1 cellular context compared by ENCODE assay signal in the genomic region with DNA sequence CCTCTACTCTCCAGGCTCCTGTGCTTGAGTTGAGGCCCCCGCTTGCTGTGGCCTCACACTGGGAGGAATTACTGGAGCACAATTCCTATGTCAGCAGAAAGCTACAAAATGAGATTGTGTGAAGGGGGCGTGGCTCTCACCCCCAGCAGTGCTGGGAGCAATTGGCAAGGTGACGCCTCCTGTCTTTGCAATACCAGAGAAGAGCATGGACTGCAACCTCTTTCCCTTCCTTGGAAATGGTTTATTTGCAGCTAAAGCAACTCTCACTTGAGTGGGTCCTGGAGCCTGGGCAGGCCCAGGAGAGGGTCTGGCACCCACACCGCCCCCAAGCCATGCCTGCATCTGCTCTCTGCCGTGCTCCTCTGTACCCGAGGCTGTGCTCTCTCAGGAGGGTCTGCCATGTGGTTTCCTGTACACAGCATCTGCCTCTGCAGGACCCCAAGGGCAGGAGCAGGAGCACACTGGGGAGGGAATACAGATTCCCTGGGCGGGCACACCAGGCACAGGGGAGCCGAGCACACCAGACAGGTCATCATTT.
TF ChIP-seq lines count a peak whose summit lies in the region.

No MANE protein-coding gene starts in this region.

TF ChIP-seq in SK-N-SH treated with all-trans-retinoic acid at 6 μM for 48 hours, 23 proteins besides CTCF, POLR2A, EP300 and RAD21:
- TF ChIP-seq, protein P1, sequence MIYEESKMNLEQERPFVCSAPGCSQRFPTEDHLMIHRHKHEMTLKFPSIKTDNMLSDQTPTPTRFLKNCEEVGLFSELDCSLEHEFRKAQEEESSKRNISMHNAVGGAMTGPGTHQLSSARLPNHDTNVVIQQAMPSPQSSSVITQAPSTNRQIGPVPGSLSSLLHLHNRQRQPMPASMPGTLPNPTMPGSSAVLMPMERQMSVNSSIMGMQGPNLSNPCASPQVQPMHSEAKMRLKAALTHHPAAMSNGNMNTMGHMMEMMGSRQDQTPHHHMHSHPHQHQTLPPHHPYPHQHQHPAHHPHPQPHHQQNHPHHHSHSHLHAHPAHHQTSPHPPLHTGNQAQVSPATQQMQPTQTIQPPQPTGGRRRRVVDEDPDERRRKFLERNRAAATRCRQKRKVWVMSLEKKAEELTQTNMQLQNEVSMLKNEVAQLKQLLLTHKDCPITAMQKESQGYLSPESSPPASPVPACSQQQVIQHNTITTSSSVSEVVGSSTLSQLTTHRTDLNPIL (CRISPR knock-in tag; IDR thresholded peaks at IDR 0.05; ENCODE audit: low read depth): no peak
- TF ChIP-seq ZNF8 (CRISPR knock-in tag; IDR thresholded peaks at IDR 0.05) (no peak), ISL1 (CRISPR knock-in tag; IDR thresholded peaks at IDR 0.05) (no peak), SNAI2 (CRISPR knock-in tag; IDR thresholded peaks at IDR 0.05) (no peak), PPARA (CRISPR knock-in tag; IDR thresholded peaks at IDR 0.05; ENCODE audit: borderline replicate concordance) (no peak), ARNTL (CRISPR knock-in tag; IDR thresholded peaks at IDR 0.05; ENCODE audit: borderline replicate concordance, low read depth) (no peak), ZNF565 (CRISPR knock-in tag; conservative IDR thresholded peaks at IDR 0.05; ENCODE audit: low read depth) (no peak), CSDC2 (CRISPR knock-in tag; IDR thresholded peaks at IDR 0.05) (no peak), ZC3H10 (CRISPR knock-in tag; IDR thresholded peaks at IDR 0.05) (no peak), GLIS3 (CRISPR knock-in tag; IDR thresholded peaks at IDR 0.05) (no peak), RARB (CRISPR knock-in tag; IDR thresholded peaks at IDR 0.05) (no peak), OSR1 (CRISPR knock-in tag; IDR thresholded peaks at IDR 0.05) (no peak), TCF4 (CRISPR knock-in tag; IDR thresholded peaks at IDR 0.05; ENCODE audit: borderline replicate concordance) (no peak)
- TF ChIP-seq, protein P2, sequence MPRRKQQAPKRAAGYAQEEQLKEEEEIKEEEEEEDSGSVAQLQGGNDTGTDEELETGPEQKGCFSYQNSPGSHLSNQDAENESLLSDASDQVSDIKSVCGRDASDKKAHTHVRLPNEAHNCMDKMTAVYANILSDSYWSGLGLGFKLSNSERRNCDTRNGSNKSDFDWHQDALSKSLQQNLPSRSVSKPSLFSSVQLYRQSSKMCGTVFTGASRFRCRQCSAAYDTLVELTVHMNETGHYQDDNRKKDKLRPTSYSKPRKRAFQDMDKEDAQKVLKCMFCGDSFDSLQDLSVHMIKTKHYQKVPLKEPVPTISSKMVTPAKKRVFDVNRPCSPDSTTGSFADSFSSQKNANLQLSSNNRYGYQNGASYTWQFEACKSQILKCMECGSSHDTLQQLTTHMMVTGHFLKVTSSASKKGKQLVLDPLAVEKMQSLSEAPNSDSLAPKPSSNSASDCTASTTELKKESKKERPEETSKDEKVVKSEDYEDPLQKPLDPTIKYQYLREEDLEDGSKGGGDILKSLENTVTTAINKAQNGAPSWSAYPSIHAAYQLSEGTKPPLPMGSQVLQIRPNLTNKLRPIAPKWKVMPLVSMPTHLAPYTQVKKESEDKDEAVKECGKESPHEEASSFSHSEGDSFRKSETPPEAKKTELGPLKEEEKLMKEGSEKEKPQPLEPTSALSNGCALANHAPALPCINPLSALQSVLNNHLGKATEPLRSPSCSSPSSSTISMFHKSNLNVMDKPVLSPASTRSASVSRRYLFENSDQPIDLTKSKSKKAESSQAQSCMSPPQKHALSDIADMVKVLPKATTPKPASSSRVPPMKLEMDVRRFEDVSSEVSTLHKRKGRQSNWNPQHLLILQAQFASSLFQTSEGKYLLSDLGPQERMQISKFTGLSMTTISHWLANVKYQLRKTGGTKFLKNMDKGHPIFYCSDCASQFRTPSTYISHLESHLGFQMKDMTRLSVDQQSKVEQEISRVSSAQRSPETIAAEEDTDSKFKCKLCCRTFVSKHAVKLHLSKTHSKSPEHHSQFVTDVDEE (CRISPR knock-in tag; IDR thresholded peaks at IDR 0.05): no peak
